19 cellular contexts compared by ENCODE assay signal in genomic region chr19:16518483-16519229, GRCh38. TPM values are rescaled to one million over a fixed set of nuclear protein-coding genes. Genes with fewer than 3 reads are reported as not detected.
DNase-seq lines count a peak whose midpoint lies in the region; TF ChIP-seq lines count a peak whose summit lies in the region.
"Had no signal": no experiment of that assay in that cellular context is flagged by ENCODE, and none has a peak within 500 bp of the region (broad histone marks: within the 10 kb centered on the region; RNA-seq: fewer than 3 reads in every experiment).

No MANE protein-coding gene starts in this region.

- H3K4me3 Mint-ChIP-seq in mesothelial cell of epicardium (no peak overlapping the region), osteocyte (ENCODE audit: unreplicated experiment) (no peak overlapping the region)
- H3K4me3 Mint-ChIP-seq: nephron had no signal

- H3K27me3 ChIP-seq in H7 (ENCODE audit: control insufficient read depth, insufficient read depth, low read length) (no peaks in the 10 kb centered on the region), brain microvascular endothelial cell (replicated peaks) (no peaks in the 10 kb centered on the region)
- H3K27me3 ChIP-seq: upper lobe of left lung had no signal

- H3K36me3 Mint-ChIP-seq in mesothelial cell of epicardium (peaks cover 33% of the 10 kb centered on the region), osteocyte (ENCODE audit: unreplicated experiment) (peaks cover 40% of the 10 kb centered on the region)

- no peak overlapping the region for H3K4me3 ChIP-seq in AG09309 (ENCODE audit: control insufficient read depth, low read depth, low read length)
- H3K4me3 ChIP-seq in H7 (ENCODE audit: insufficient read depth, low read depth, low read length): no peak overlapping the region
- H3K4me3 ChIP-seq in brain microvascular endothelial cell (ENCODE audit: low read depth, low read length): no peak overlapping the region
- no peak overlapping the region for H3K4me3 ChIP-seq in coronary artery
- H3K4me3 ChIP-seq: upper lobe of left lung had no signal

- peak; percentile 31 for TF ChIP-seq CTCF in AG09309 (IDR thresholded peaks at IDR 0.05; ENCODE audit: control insufficient read depth, insufficient read depth, low read depth, low read length, missing control alignments)
- TF ChIP-seq CTCF in brain microvascular endothelial cell (IDR thresholded peaks at IDR 0.05; ENCODE audit: low read depth, low read length, missing control alignments): peak; percentile 37
- no peak for TF ChIP-seq CTCF in mesothelial cell of epicardium (IDR thresholded peaks at IDR 0.05; ENCODE audit: unreplicated experiment)
- no peak for TF ChIP-seq CTCF in osteocyte (IDR thresholded peaks at IDR 0.05)
- no peak for TF ChIP-seq CTCF in coronary artery (IDR thresholded peaks at IDR 0.05)

- no peak overlapping the region for H3K27ac ChIP-seq in brain microvascular endothelial cell
- no peak overlapping the region for H3K27ac ChIP-seq in coronary artery
- H3K27ac ChIP-seq: upper lobe of left lung had no signal

- H3K4me1 Mint-ChIP-seq in mesothelial cell of epicardium: no peaks in the 10 kb centered on the region
- no peaks in the 10 kb centered on the region for H3K4me1 Mint-ChIP-seq in osteocyte (ENCODE audit: unreplicated experiment)
- H3K4me1 Mint-ChIP-seq: nephron had no signal

- no peaks in the 10 kb centered on the region for H3K27me3 Mint-ChIP-seq in mesothelial cell of epicardium (ENCODE audit: low read depth)
- H3K27me3 Mint-ChIP-seq in osteocyte (ENCODE audit: unreplicated experiment): no peaks in the 10 kb centered on the region

- no peaks in the 10 kb centered on the region for H3K9me3 Mint-ChIP-seq in mesothelial cell of epicardium
- H3K9me3 Mint-ChIP-seq in osteocyte (ENCODE audit: unreplicated experiment): no peaks in the 10 kb centered on the region
- H3K9me3 Mint-ChIP-seq: activated T-helper 2 cell treated with anti-CD3 and anti-CD28 coated beads, Interferon-gamma antibody, Interleukin-2, Interleukin-4, amounts not matched to agents 10 μg/mL and 5 μg/mL and 100 μg/mL, durations not matched to agents 14 hours and 24 hours and 36 hours; nephron had no signal

- no peak for DNase-seq in AG09309 (ENCODE audit: low read depth)
- DNase-seq in H7: peak; percentile 85
- no peak for DNase-seq in brain microvascular endothelial cell
- no peak for DNase-seq in mesothelial cell of epicardium (ENCODE audit: low spot score in 2 of 2, unreplicated experiment in 2 of 2)
- no peak for DNase-seq in NCI-H1694 (lab: John Stamatoyannopoulos, UW)
- no peak for DNase-seq in amygdala (lab: John Stamatoyannopoulos, UW)
- DNase-seq in osteocyte (ENCODE audit: extremely low spot score, unreplicated experiment): no peak
- no peak for DNase-seq in coronary artery (ENCODE audit: low spot score)
- DNase-seq: amniotic stem cell; foreskin melanocyte; NCI-H1417; NCI-H2171; NCI-H82; stimulated activated naive CD8-positive, alpha-beta T cell treated with anti-CD3 and anti-CD28 coated beads, Interleukin-15, Interleukin-2, amounts not matched to agents 100 U/mL and 50 U/mL, for 24 hours; T1000; upper lobe of left lung had no signal

- in situ Hi-C loops in brain microvascular endothelial cell (cut with HindIII; ENCODE audit: low pct_ligation_motif_present, low sequenced_read_pairs): no loop called here

- peak overlapping the region; percentile 30 for H3K27ac Mint-ChIP-seq in mesothelial cell of epicardium
- H3K27ac Mint-ChIP-seq in osteocyte (ENCODE audit: unreplicated experiment): no peak overlapping the region
- H3K27ac Mint-ChIP-seq: activated T-helper 2 cell treated with anti-CD3 and anti-CD28 coated beads, Interferon-gamma antibody, Interleukin-2, Interleukin-4, amounts not matched to agents 10 μg/mL and 5 μg/mL and 100 μg/mL, durations not matched to agents 14 hours and 24 hours and 36 hours; nephron had no signal

- H3K36me3 ChIP-seq in H7 (replicated peaks; ENCODE audit: control insufficient read depth, insufficient read depth, low read length): peaks cover 38% of the 10 kb centered on the region
- H3K36me3 ChIP-seq in brain microvascular endothelial cell (replicated peaks): peaks cover 64% of the 10 kb centered on the region

RNA-seq across cellular contexts. Expression of gene C19orf44, which starts 22.5 kb away (rescaled TPM):
- total RNA-seq in H7 (2014; rRNA removed; shearing (Covaris generic)): 3.6 and 4.7 TPM in 2 replicates
- total RNA-seq in mesothelial cell of epicardium (6.0 to 7.3 TPM (median 6.4 TPM) in 3 replicates), osteocyte (5.3 and 5.5 TPM in 2 replicates)

RNA-seq across cellular contexts. Expression of gene CALR3, which starts 22.7 kb away (rescaled TPM):
- total RNA-seq in H7 (2014; rRNA removed; shearing (Covaris generic)): 0.52 and 0.97 TPM in 2 replicates
- total RNA-seq in mesothelial cell of epicardium: not detected in 3 replicates
- not detected in 2 replicates for total RNA-seq in osteocyte
- total RNA-seq: activated T-helper 2 cell treated with anti-CD3 and anti-CD28 coated beads, Interferon-gamma antibody, Interleukin-2, Interleukin-4, amounts not matched to agents 10 μg/mL and 5 μg/mL and 100 μg/mL, durations not matched to agents 14 hours and 24 hours and 36 hours; renal cortical epithelial cell; upper lobe of left lung had no signal

RNA-seq across cellular contexts. Expression of gene CHERP, which starts 23.6 kb away (rescaled TPM):
- 14.3 and 17.1 TPM in 2 replicates for total RNA-seq in H7 (2014; rRNA removed; shearing (Covaris generic))
- 73.2 to 80.5 TPM (median 78.4 TPM) in 3 replicates for total RNA-seq in mesothelial cell of epicardium
- total RNA-seq in osteocyte: 45.1 and 50.1 TPM in 2 replicates

RNA-seq across cellular contexts. Expression of gene EPS15L1, which starts 46.9 kb away (rescaled TPM):
- total RNA-seq in H7 (2014; rRNA removed; shearing (Covaris generic)): 12.3 and 13.1 TPM in 2 replicates
- total RNA-seq in mesothelial cell of epicardium (53.8 to 60.3 TPM (median 54.7 TPM) in 3 replicates), osteocyte (47.4 and 53.1 TPM in 2 replicates)

RNA-seq across cellular contexts. Expression of gene SLC35E1, which starts 53.6 kb away (rescaled TPM):
- 12.5 and 14.7 TPM in 2 replicates for total RNA-seq in H7 (2014; rRNA removed; shearing (Covaris generic))
- total RNA-seq in mesothelial cell of epicardium: 39.7 to 45.4 TPM (median 42.1 TPM) in 3 replicates
- 49.8 and 55.5 TPM in 2 replicates for total RNA-seq in osteocyte

Comparison
In these comparisons a context has a peak if more than half of its experiments do, and no peak if none do; other contexts are left out.
1. CTCF ChIP-seq: peak in AG09309 (single experiment) and brain microvascular endothelial cell (single experiment); none in mesothelial cell of epicardium (single experiment), osteocyte (single experiment) and coronary artery (single experiment).